In genomic region chr16:1871974-1872635, GRCh38 we compare ENCODE assay signal across 9 cellular contexts. TPM values are rescaled to one million over a fixed set of nuclear protein-coding genes. Genes with fewer than 3 reads are reported as not detected.
DNase-seq lines count a peak whose midpoint lies in the region; ATAC-seq and TF ChIP-seq lines count a peak whose summit lies in the region.
"Had no signal": no experiment of that assay in that cellular context is flagged by ENCODE, and none has a peak within 500 bp of the region (broad histone marks: within the 10 kb centered on the region; RNA-seq: fewer than 3 reads in every experiment).

MEIOB (minus strand) TSS chr16:1872164; CDS start chr16:1868175, 3,989 bp downstream.

- H3K27me3 Mint-ChIP-seq in endodermal cell (ENCODE audit: insufficient read depth) = peaks cover 44% of the 10 kb centered on the region
- peaks cover 6% of the 10 kb centered on the region for H3K27me3 Mint-ChIP-seq in osteocyte (ENCODE audit: unreplicated experiment)

- intact Hi-C loops in vagina (cut with DNase I) = no loop called here

- H3K27ac Mint-ChIP-seq in endodermal cell (no peak within 1 kb of the TSS), osteocyte (ENCODE audit: unreplicated experiment) (no peak within 1 kb of the TSS)

- no peak for TF ChIP-seq POLR2A in vagina (IDR thresholded peaks at IDR 0.05)

- H3K9me3 Mint-ChIP-seq in endodermal cell = peaks cover 4% of the 10 kb centered on the region
- no peaks in the 10 kb centered on the region for H3K9me3 Mint-ChIP-seq in osteocyte (ENCODE audit: unreplicated experiment)

- no peak for TF ChIP-seq CTCF in endodermal cell (conservative IDR thresholded peaks at IDR 0.05)
- TF ChIP-seq CTCF in osteocyte (IDR thresholded peaks at IDR 0.05) = no peak
- TF ChIP-seq CTCF in vagina (IDR thresholded peaks at IDR 0.05) = no peak

- ATAC-seq in GM19455 (IDR thresholded peaks at IDR 0.05; ENCODE audit: unreplicated experiment) (no peak), HG02678 (IDR thresholded peaks at IDR 0.05; ENCODE audit: unreplicated experiment) (no peak)

- peak within 1 kb of the TSS; percentile 50 for H3K4me3 Mint-ChIP-seq in endodermal cell
- H3K4me3 Mint-ChIP-seq in osteocyte (ENCODE audit: unreplicated experiment) = peak within 1 kb of the TSS; percentile 81

- DNase-seq in HAP-1 (ENCODE audit: low spot score in 2 of 2) (peak in 1 of 2 experiments; percentile 71), endodermal cell (peak; percentile 94), osteocyte (ENCODE audit: extremely low spot score, unreplicated experiment) (peak; percentile 87), 8988T (no peak), vagina (ENCODE audit: extremely low spot score in 2 of 2) (no peak)
- DNase-seq in activated CD4-positive, alpha-beta T cell treated with anti-CD3 and anti-CD28 coated beads for 48 hours = peak; percentile 70
- DNase-seq: heart left ventricle had no signal

- no peak within 1 kb of the TSS for H3K9ac ChIP-seq in endodermal cell (ENCODE audit: extremely low read depth, low read length, poor library complexity, severe bottlenecking)

- H3K27ac ChIP-seq in endodermal cell (ENCODE audit: low read depth, low read length) (no peak within 1 kb of the TSS), vagina (no peak within 1 kb of the TSS)
- H3K27ac ChIP-seq: heart left ventricle had no signal

- H3K4me1 Mint-ChIP-seq in endodermal cell (no peaks in the 10 kb centered on the region), osteocyte (ENCODE audit: unreplicated experiment) (peaks cover 21% of the 10 kb centered on the region)

- H3K36me3 Mint-ChIP-seq in endodermal cell (ENCODE audit: low read depth) (no peaks in the 10 kb centered on the region), osteocyte (ENCODE audit: unreplicated experiment) (no peaks in the 10 kb centered on the region)

- in situ Hi-C loops in HAP-1 (cut with MboI; ENCODE audit: low sequenced_read_pairs) = no loop called here

- H3K36me3 ChIP-seq in HAP-1 (replicated peaks) (no peaks in the 10 kb centered on the region), endodermal cell (ENCODE audit: control insufficient read depth, insufficient read depth, low read length) (no peaks in the 10 kb centered on the region), vagina (no peaks in the 10 kb centered on the region)
- H3K36me3 ChIP-seq: heart left ventricle had no signal

- H3K4me1 ChIP-seq in HAP-1 (no peaks in the 10 kb centered on the region), endodermal cell (ENCODE audit: control insufficient read depth, insufficient read depth, low read length) (no peaks in the 10 kb centered on the region), vagina (no peaks in the 10 kb centered on the region)

- H3K9me3 ChIP-seq in HAP-1 (no peaks in the 10 kb centered on the region), endodermal cell (ENCODE audit: control insufficient read depth, low read length) (no peaks in the 10 kb centered on the region), vagina (no peaks in the 10 kb centered on the region)
- H3K9me3 ChIP-seq: heart left ventricle had no signal

- H3K27me3 ChIP-seq in HAP-1 (ENCODE audit: low read depth) (0 out of 2 replicates have a peak, but pooled peaks cover 4% of the 10 kb centered on the region), endodermal cell (ENCODE audit: control insufficient read depth, insufficient read depth, low read length, poor library complexity, severe bottlenecking) (peaks cover 22% of the 10 kb centered on the region), vagina (no peaks in the 10 kb centered on the region)

- H3K4me3 ChIP-seq in HAP-1 (peak within 1 kb of the TSS; percentile 21), endodermal cell (ENCODE audit: low read length) (no peak within 1 kb of the TSS), vagina (no peak within 1 kb of the TSS)

- WGBS in endodermal cell (ENCODE audit: insufficient coverage in 1 of 2, insufficient read length in 1 of 2), 2 experiments = 23 to 43% methylated on average over 17 to 67 of the region's 68 CpGs

RNA-seq across cellular contexts. Expression of gene MEIOB, which starts in this region (rescaled TPM):
- total RNA-seq in endodermal cell (not detected), osteocyte (0.63 and 1.2 TPM in 2 replicates), vagina (not detected)
- 0.46 TPM for polyA plus RNA-seq in endodermal cell (2013, experiment 1 of 2)
- 0.41 TPM for polyA plus RNA-seq in endodermal cell (2013, experiment 2 of 2)
- total RNA-seq: heart left ventricle had no signal
- polyA plus RNA-seq: heart left ventricle had no signal

Comparison
In these comparisons a context has a peak if more than half of its experiments do, and no peak if none do; other contexts are left out.
1. Peak in DNase-seq in endodermal cell; RNA of the gene not detected or under 1 TPM.
2. DNase-seq: peak in activated CD4-positive, alpha-beta T cell treated with anti-CD3 and anti-CD28 coated beads for 48 hours (single experiment) and osteocyte (single experiment); none in 8988T (single experiment) and vagina (0 of 2).